25 cellular contexts compared by ENCODE assay signal in the genomic region with DNA sequence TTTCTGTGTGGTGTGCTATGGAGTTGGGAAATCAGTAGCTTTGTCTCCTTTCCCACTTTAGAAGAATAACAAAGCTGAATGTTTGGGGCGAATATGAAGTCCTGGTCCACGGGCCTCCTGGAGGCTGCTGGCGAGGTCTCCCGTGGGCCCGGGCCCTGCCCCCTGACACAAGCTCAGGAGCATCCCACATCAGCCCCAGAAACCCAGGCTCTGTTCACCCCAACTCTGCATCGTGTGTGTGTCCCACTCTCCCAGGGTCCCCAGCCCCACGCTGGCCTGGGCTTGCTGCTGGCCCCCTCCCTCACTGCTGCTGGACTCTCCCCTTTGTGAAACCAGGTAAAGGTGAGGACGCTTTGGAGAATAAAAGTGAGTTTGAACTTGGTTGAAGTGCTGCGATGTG. TPM values are rescaled to one million over a fixed set of nuclear protein-coding genes. Genes with fewer than 3 reads are reported as not detected.
DNase-seq lines count a peak whose midpoint lies in the region; ATAC-seq and TF ChIP-seq lines count a peak whose summit lies in the region.
"Had no signal": no experiment of that assay in that cellular context is flagged by ENCODE, and none has a peak within 500 bp of the region (broad histone marks: within the 10 kb centered on the region; RNA-seq: fewer than 3 reads in every experiment).

No MANE protein-coding gene starts in this region.

- H3K27ac ChIP-seq in angular gyrus (ENCODE audit: low read depth, low read length): peak overlapping the region; percentile 80
- H3K27ac ChIP-seq in caudate nucleus (ENCODE audit: low read depth, low read length): peak overlapping the region; percentile 88
- H3K27ac ChIP-seq in neural progenitor cell: no peak overlapping the region
- H3K27ac ChIP-seq in tibial nerve: peak overlapping the region; percentile 36 to 97 (median 97)
- H3K27ac ChIP-seq: A549; BLaER1 treated with 17β-estradiol and CSF1 and Interleukin-3, amounts not matched to agents 10 nM and 100 nM; KMS-11; SJSA1 had no signal

- H3K9ac ChIP-seq in neural progenitor cell: no peak overlapping the region
- H3K9ac ChIP-seq: BLaER1 treated with 17β-estradiol and CSF1 and Interleukin-3, amounts not matched to agents 10 nM and 100 nM; KMS-11 had no signal

- H3K4me1 ChIP-seq in neural progenitor cell: peaks cover 44% of the 10 kb centered on the region
- H3K4me1 ChIP-seq in tibial nerve: peaks cover 0 to 81% (median 12%) of the 10 kb centered on the region in 4 donors
- H3K4me1 ChIP-seq: A549; BLaER1 treated with 17β-estradiol and CSF1 and Interleukin-3, amounts not matched to agents 10 nM and 100 nM; HAP-1; SJSA1 had no signal

- H4K20me1 ChIP-seq in neural progenitor cell (ENCODE audit: low read depth): peaks cover 26% of the 10 kb centered on the region

- H3K27me3 ChIP-seq in neural progenitor cell: peaks cover 42% of the 10 kb centered on the region
- peaks cover 0 to 38% of the 10 kb centered on the region in 2 donors for H3K27me3 ChIP-seq in tibial nerve
- H3K27me3 ChIP-seq: SJSA1 had no signal

- no peaks in the 10 kb centered on the region for H3K9me3 Mint-ChIP-seq in neural progenitor cell
- H3K9me3 Mint-ChIP-seq: CD4-positive, alpha-beta T cell; HFFc6; IgD-negative memory B cell had no signal

- H3K4me3 ChIP-seq in neural progenitor cell: no peak overlapping the region
- no peak overlapping the region for H3K4me3 ChIP-seq in tibial nerve
- H3K4me3 ChIP-seq: A549; BLaER1 treated with 17β-estradiol and CSF1 and Interleukin-3, amounts not matched to agents 10 nM and 100 nM; HAP-1; SJSA1 had no signal

- no peaks in the 10 kb centered on the region for H3K36me3 ChIP-seq in neural progenitor cell
- H3K36me3 ChIP-seq in tibial nerve: no peaks in the 10 kb centered on the region
- H3K36me3 ChIP-seq: BLaER1 treated with 17β-estradiol and CSF1 and Interleukin-3, amounts not matched to agents 10 nM and 100 nM; HAP-1; SJSA1 had no signal

- ATAC-seq in T-helper 17 cell: no peak
- no peak for ATAC-seq in GM19351 (IDR thresholded peaks at IDR 0.05; ENCODE audit: unreplicated experiment)
- ATAC-seq: A549 had no signal

- WGBS in tibial nerve, 2 donors: 71 to 74% methylated on average over 8 to 9 of the region's 9 CpGs

- no peak overlapping the region for H3K4me2 ChIP-seq in neural progenitor cell
- H3K4me2 ChIP-seq: A549; BLaER1 treated with 17β-estradiol and CSF1 and Interleukin-3, amounts not matched to agents 10 nM and 100 nM; KMS-11 had no signal

- H3K27me3 Mint-ChIP-seq in neural progenitor cell (ENCODE audit: insufficient read depth, low read depth) (peaks cover 25% of the 10 kb centered on the region), T-helper 17 cell (peaks cover 56% of the 10 kb centered on the region)

- DNase-seq in caudate nucleus (lab: John Stamatoyannopoulos, UW) (no peak), neural progenitor cell (ENCODE audit: low spot score) (no peak), tibial nerve (ENCODE audit: low spot score in 2 of 2) (no peak), NOMO-1 treated with DMSO at 0.1 percent for 48 hours (lab: John Stamatoyannopoulos, UW; ENCODE audit: unreplicated experiment) (no peak), T-helper 17 cell (no peak)
- DNase-seq: AML-193; CD4-positive, alpha-beta T cell; GOT3; HFFc6; NCI-H1048; NCI-H1417; NCI-H1694 treated with DMSO at 0.1 percent for 48 hours; NCI-H2081; NCI-H2227 treated with DMSO at 0.1 percent for 48 hours; NCI-H526 treated with DMSO at 0.1 percent for 48 hours had no signal

- H3K9me3 ChIP-seq in neural progenitor cell (ENCODE audit: low read depth) (no peaks in the 10 kb centered on the region), tibial nerve (no peaks in the 10 kb centered on the region), T-helper 17 cell (ENCODE audit: control insufficient read depth, low read length, poor library complexity, severe bottlenecking) (no peaks in the 10 kb centered on the region)
- H3K9me3 ChIP-seq: A549; BLaER1 treated with 17β-estradiol and CSF1 and Interleukin-3, amounts not matched to agents 10 nM and 100 nM; HAP-1; SJSA1 had no signal

- H3K4me3 Mint-ChIP-seq in neural progenitor cell: peak overlapping the region; percentile 35
- H3K4me3 Mint-ChIP-seq in T-helper 17 cell: no peak overlapping the region
- H3K4me3 Mint-ChIP-seq: CD4-positive, alpha-beta T cell; HFFc6; IgD-negative memory B cell had no signal

- H3K79me2 ChIP-seq in neural progenitor cell (ENCODE audit: low read depth): no peaks in the 10 kb centered on the region

- H2AFZ ChIP-seq in neural progenitor cell (replicated peaks): no peak overlapping the region

- H3K36me3 Mint-ChIP-seq in neural progenitor cell (no peaks in the 10 kb centered on the region), T-helper 17 cell (ENCODE audit: low read depth) (no peaks in the 10 kb centered on the region)
- H3K36me3 Mint-ChIP-seq: IgD-negative memory B cell had no signal

- TF ChIP-seq CTCF in neural progenitor cell (IDR thresholded peaks at IDR 0.05) (no peak), tibial nerve (IDR thresholded peaks at IDR 0.05) (no peak)

- TF ChIP-seq EP300 in tibial nerve (IDR thresholded peaks at IDR 0.05): no peak

- no peak overlapping the region for H3K27ac Mint-ChIP-seq in neural progenitor cell
- H3K27ac Mint-ChIP-seq in T-helper 17 cell: no peak overlapping the region
- H3K27ac Mint-ChIP-seq: CD4-positive, alpha-beta T cell; HFFc6; IgD-negative memory B cell had no signal

- no peak for TF ChIP-seq POLR2A in tibial nerve (IDR thresholded peaks at IDR 0.05)

- H3F3A ChIP-seq in neural progenitor cell (ENCODE audit: low read depth): no peaks in the 10 kb centered on the region

- H3K4me1 Mint-ChIP-seq in neural progenitor cell (peaks cover 48% of the 10 kb centered on the region), T-helper 17 cell (no peaks in the 10 kb centered on the region)
- H3K4me1 Mint-ChIP-seq: IgD-negative memory B cell had no signal

RNA-seq across cellular contexts. Expression of a gene that starts 8.1 kb away (rescaled TPM):
- total RNA-seq in neural progenitor cell (ENCODE audit: low replicate concordance) (1.9 and 2.0 TPM in 2 replicates), tibial nerve (10 to 100 TPM in 3 of 4 donors, 1 to 10 TPM in 1; 5.9 to 41.7 (median 11.2) TPM), T-helper 17 cell (not detected)
- total RNA-seq: CD4-positive, alpha-beta T cell; HFFc6; OCI-LY7 had no signal

RNA-seq across cellular contexts. Expression of a gene that starts 55.8 kb away (rescaled TPM):
- total RNA-seq in neural progenitor cell (ENCODE audit: low replicate concordance) (not detected in 2 replicates), tibial nerve (not detected), T-helper 17 cell (not detected)
- total RNA-seq: CD4-positive, alpha-beta T cell; HFFc6; NCI-H460; OCI-LY7; SJSA1 had no signal
